In genomic region chr5:7904170-7904569, GRCh38 we compare ENCODE assay signal across 11 cellular contexts. TPM values are rescaled to one million over a fixed set of nuclear protein-coding genes. Genes with fewer than 3 reads are reported as not detected.
DNase-seq lines count a peak whose midpoint lies in the region; TF ChIP-seq lines count a peak whose summit lies in the region.
"Had no signal": no experiment of that assay in that cellular context is flagged by ENCODE, and none has a peak within 500 bp of the region (broad histone marks: within the 10 kb centered on the region; RNA-seq: fewer than 3 reads in every experiment).

No MANE protein-coding gene starts in this region.

- no peak overlapping the region for H3K4me3 Mint-ChIP-seq in progenitor cell of endocrine pancreas (ENCODE audit: low read depth)

- no peak overlapping the region for H3K4me3 ChIP-seq in choroid plexus epithelial cell (ENCODE audit: low read depth, low read length)
- H3K4me3 ChIP-seq: right lobe of liver had no signal

- H3K4me1 Mint-ChIP-seq in progenitor cell of endocrine pancreas (ENCODE audit: low read depth), result no peaks in the 10 kb centered on the region

- DNase-seq in DMS53 (lab: John Stamatoyannopoulos, UW) (peak; percentile 12), DMS53 treated with DMSO at 0.1 percent for 48 hours (lab: John Stamatoyannopoulos, UW; ENCODE audit: unreplicated experiment) (no peak), M059J (ENCODE audit: low read depth) (peak; percentile 84), choroid plexus epithelial cell (ENCODE audit: low read depth) (peak; percentile 83), progenitor cell of endocrine pancreas (ENCODE audit: low spot score, unreplicated experiment) (no peak), NCI-H2171 (lab: John Stamatoyannopoulos, UW) (no peak), NCI-H446 treated with DMSO at 0.1 percent for 48 hours (lab: John Stamatoyannopoulos, UW) (no peak)
- DNase-seq in central memory CD4-positive, alpha-beta T cell, result no peak
- DNase-seq: left ventricle myocardium superior, NCI-H2227 treated with DMSO at 0.1 percent for 48 hours, right lobe of liver had no signal

- TF ChIP-seq CTCF in choroid plexus epithelial cell (conservative IDR thresholded peaks at IDR 0.05; ENCODE audit: low read depth, low read length) (no peak), progenitor cell of endocrine pancreas (IDR thresholded peaks at IDR 0.05; ENCODE audit: unreplicated experiment) (no peak)

- H3K27me3 Mint-ChIP-seq in progenitor cell of endocrine pancreas, result no peaks in the 10 kb centered on the region

- peak overlapping the region; percentile 6 for H3K27ac Mint-ChIP-seq in progenitor cell of endocrine pancreas

- peaks cover 20% of the 10 kb centered on the region for H3K9me3 Mint-ChIP-seq in progenitor cell of endocrine pancreas (ENCODE audit: low read depth)

- peaks cover 59% of the 10 kb centered on the region for H3K36me3 Mint-ChIP-seq in progenitor cell of endocrine pancreas (ENCODE audit: insufficient read depth)

RNA-seq across cellular contexts. Expression of gene MTRR, which starts 35.2 kb away (rescaled TPM):
- total RNA-seq in M059J (2014; rRNA removed; shearing (Covaris generic)), result 45.1 and 55.0 TPM in 2 replicates
- total RNA-seq in progenitor cell of endocrine pancreas, result 49.0 and 49.3 TPM in 2 replicates

RNA-seq across cellular contexts. Expression of gene FASTKD3, which starts 35.3 kb away (rescaled TPM):
- 30.7 and 32.6 TPM in 2 replicates for total RNA-seq in M059J (2014; rRNA removed; shearing (Covaris generic))
- total RNA-seq in progenitor cell of endocrine pancreas, result 9.4 and 11.1 TPM in 2 replicates

RNA-seq across cellular contexts. Expression of gene CFAP90, which starts 53.2 kb away (rescaled TPM):
- total RNA-seq in M059J (2014; rRNA removed; shearing (Covaris generic)), result 0.44 TPM in 1 of 2 replicates, not detected in the other
- 2.1 and 2.8 TPM in 2 replicates for total RNA-seq in progenitor cell of endocrine pancreas
- total RNA-seq: left ventricle myocardium superior had no signal

Comparison
In these comparisons a context has a peak if more than half of its experiments do, and no peak if none do; other contexts are left out.
1. DNase-seq: peak in DMS53 (single experiment), M059J (single experiment) and choroid plexus epithelial cell (single experiment); none in DMS53 treated with DMSO at 0.1 percent for 48 hours (single experiment), progenitor cell of endocrine pancreas (single experiment), NCI-H2171 (single experiment), NCI-H446 treated with DMSO at 0.1 percent for 48 hours (single experiment) and central memory CD4-positive, alpha-beta T cell (single experiment).